3 cellular contexts compared by ENCODE assay signal in the genomic region with DNA sequence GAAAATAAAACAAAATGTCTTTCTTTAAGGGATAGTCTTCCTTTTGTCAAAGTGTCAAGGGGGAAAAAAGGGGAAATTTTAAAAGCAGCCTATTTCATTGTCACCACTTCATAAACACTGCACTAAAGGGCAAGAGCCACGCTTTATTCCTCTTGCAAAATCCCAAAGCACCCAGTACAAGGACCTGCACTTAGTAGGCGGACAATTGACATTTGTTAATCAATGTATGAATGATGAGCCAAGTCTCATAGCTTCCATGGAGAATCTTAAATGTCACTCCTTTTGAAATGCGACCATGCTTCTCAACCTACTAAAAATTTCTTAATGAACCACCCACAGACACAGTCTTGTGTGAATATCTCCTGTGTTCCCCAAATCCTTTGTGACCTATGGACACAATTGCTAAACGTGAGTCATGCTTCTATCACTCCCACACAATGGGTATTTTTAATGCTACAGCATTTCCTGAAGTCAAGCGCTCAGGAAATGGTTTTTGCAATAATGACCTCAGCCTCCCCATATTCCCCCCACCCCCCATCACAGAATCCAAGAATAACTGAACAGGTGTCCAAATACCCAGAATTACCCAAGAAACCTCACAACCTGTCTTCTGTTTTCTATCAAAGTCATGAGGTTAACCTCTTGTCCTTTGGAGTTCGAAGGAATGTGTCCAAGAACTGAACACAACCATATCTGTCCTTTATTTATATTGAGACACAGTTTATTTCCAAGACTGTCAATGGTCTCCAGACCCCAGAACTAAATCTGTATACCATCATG.
TF ChIP-seq lines count a peak whose summit lies in the region.

No MANE protein-coding gene starts in this region.

TF ChIP-seq in liver, 16 proteins besides CTCF, POLR2A, EP300 and RAD21 (continued from another document):
- TF ChIP-seq MAX (IDR thresholded peaks at IDR 0.05) (no peak), REST (IDR thresholded peaks at IDR 0.05) (no peak), ZBTB33 (IDR thresholded peaks at IDR 0.05) (no peak), FOXA1 (IDR thresholded peaks at IDR 0.05) (no peak), YY1 (IDR thresholded peaks at IDR 0.05) (peak; percentile 17), FOXA2 (IDR thresholded peaks at IDR 0.05) (no peak), SP1 (IDR thresholded peaks at IDR 0.05) (peak; percentile 6), HNF4G (IDR thresholded peaks at IDR 0.05) (no peak)

TF ChIP-seq in HepG2, 621 proteins besides CTCF, POLR2A, EP300 and RAD21 (continued from another document):
- no peak for TF ChIP-seq UBTF (CRISPR knock-in tag; IDR thresholded peaks at IDR 0.05)

TF ChIP-seq in SK-N-SH treated with all-trans-retinoic acid at 6 μM for 48 hours, 23 proteins besides CTCF, POLR2A, EP300 and RAD21 (continued from another document):
- TF ChIP-seq ZNF70 (CRISPR knock-in tag; IDR thresholded peaks at IDR 0.05) = no peak
TF ChIP-seq in SK-N-SH treated with all-trans-retinoic acid at 6 μM for 48 hours: peak in this region for 1.
